Comparison of ENCODE assay signal across 11 cellular contexts in the genomic region with DNA sequence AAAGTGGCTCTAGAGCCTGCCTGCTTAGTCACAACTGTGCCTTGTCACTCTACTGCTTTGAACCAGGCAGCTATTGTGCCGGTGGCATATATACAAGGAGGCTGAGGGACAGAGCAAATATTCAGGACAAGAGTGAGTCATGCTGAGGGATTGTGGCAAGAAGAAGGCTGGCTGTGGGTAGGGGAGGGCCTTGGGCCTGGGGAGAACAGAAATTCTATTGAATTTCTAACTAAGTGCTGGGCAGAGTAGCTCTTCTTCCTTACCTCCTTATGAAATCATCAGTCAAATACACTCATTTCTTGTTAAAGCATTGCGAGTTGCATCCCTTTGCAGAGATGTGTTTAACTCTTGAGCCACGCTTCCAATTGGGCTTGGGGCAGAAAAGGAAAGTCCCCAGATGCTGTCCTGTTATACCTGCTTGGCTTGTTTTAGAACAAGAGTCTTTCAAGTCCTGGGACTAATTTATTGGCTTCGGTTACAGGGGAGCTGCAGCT. TPM values are rescaled to one million over a fixed set of nuclear protein-coding genes. Genes with fewer than 3 reads are reported as not detected.
DNase-seq lines count a peak whose midpoint lies in the region; ATAC-seq, FAIRE-seq and TF ChIP-seq lines count a peak whose summit lies in the region.
"Had no signal": no experiment of that assay in that cellular context is flagged by ENCODE, and none has a peak within 500 bp of the region (broad histone marks: within the 10 kb centered on the region; RNA-seq: fewer than 3 reads in every experiment).

No MANE protein-coding gene starts in this region.

- H3K27ac Mint-ChIP-seq in progenitor cell of endocrine pancreas, result peak overlapping the region; percentile 38

- peak; percentile 98 for ATAC-seq in HCT116
- no peak for ATAC-seq in HG03045 (IDR thresholded peaks at IDR 0.05; ENCODE audit: unreplicated experiment)

- H3K27ac ChIP-seq in HCT116 (ENCODE audit: low read depth, low read length), result peak overlapping the region; percentile 46
- H3K27ac ChIP-seq in esophagus (ENCODE audit: low read depth in 2 of 2, low read length in 1 of 2), result peak overlapping the region; percentile 50 to 60
- H3K27ac ChIP-seq: dorsolateral prefrontal cortex had no signal

- TF ChIP-seq CTCF in HCT116 (IDR thresholded peaks at IDR 0.05 in 2 of 3, conservative IDR thresholded peaks at IDR 0.05 in 1 of 3; ENCODE audit: borderline replicate concordance in 1 of 3, insufficient read depth in 1 of 3, low read depth in 2 of 3, low read length in 2 of 3), result no peak
- TF ChIP-seq CTCF in progenitor cell of endocrine pancreas (IDR thresholded peaks at IDR 0.05; ENCODE audit: unreplicated experiment), result no peak

- no peaks in the 10 kb centered on the region for H3K9me2 ChIP-seq in HCT116 (ENCODE audit: insufficient read depth)

- H3K36me3 ChIP-seq in HCT116 (ENCODE audit: control insufficient read depth in 1 of 2, insufficient read depth in 2 of 2, low read length in 2 of 2) (no peaks in the 10 kb centered on the region), esophagus (ENCODE audit: control insufficient read depth in 2 of 2, insufficient read depth in 2 of 2, low read length in 1 of 2) (no peaks in the 10 kb centered on the region)

- RAD21 ChIA-PET in HCT116 (lab: Charles Lee; ENCODE audit: low non-redundant PET in 1 of 2, low total read pairs in 2 of 2, uncharacterized antibody in 2 of 2, unreplicated experiment in 2 of 2), result interaction anchor here in 1 of 2 experiments (1.0 kb wide), 1 partner anchor 10 kb away, joined by 4 read pairs; no protein-coding TSS in a partner anchor

- H3K27me3 ChIP-seq in HCT116 (ENCODE audit: insufficient read depth, low read length) (no peaks in the 10 kb centered on the region), esophagus (ENCODE audit: control insufficient read depth in 1 of 2, insufficient read depth in 2 of 2, low read length in 2 of 2) (no peaks in the 10 kb centered on the region)

- H3K9me3 Mint-ChIP-seq in progenitor cell of endocrine pancreas (ENCODE audit: low read depth), result no peaks in the 10 kb centered on the region

- H3K4me2 ChIP-seq in HCT116 (ENCODE audit: low read length), result peak overlapping the region; percentile 50

- TF ChIP-seq POLR2A in HCT116 (IDR thresholded peaks at IDR 0.05; ENCODE audit: borderline replicate concordance, extremely low read depth, insufficient read depth, insufficient read length), result no peak

- H3K4me3 ChIP-seq in HCT116 (replicated peaks in 1 of 2; ENCODE audit: low read depth in 1 of 2, low read length in 2 of 2), result peak overlapping the region in 1 of 2 experiments; percentile 16; a peak in 1 of 4 replicates
- H3K4me3 ChIP-seq in esophagus (ENCODE audit: low read depth in 1 of 2, low read length in 2 of 2), result no peak overlapping the region
- H3K4me3 ChIP-seq: dorsolateral prefrontal cortex had no signal

- H3K4me3 Mint-ChIP-seq in progenitor cell of endocrine pancreas (ENCODE audit: low read depth), result no peak overlapping the region

- H3K9ac ChIP-seq in HCT116 (ENCODE audit: low read length), result no peak overlapping the region

- H3K27me3 Mint-ChIP-seq in progenitor cell of endocrine pancreas, result no peaks in the 10 kb centered on the region

- no peak for FAIRE-seq in RCC 7860 (lab: Jason Lieb, UNC)

- POLR2A ChIA-PET in HCT116 (lab: Charles Lee), result interaction anchor here (1.0 to 2.3 kb wide), 2 partner anchors 10 to 12 kb away, joined by 3 to 5 read pairs; no protein-coding TSS in a partner anchor

- no peaks in the 10 kb centered on the region for H4K20me1 ChIP-seq in HCT116 (ENCODE audit: insufficient read depth)

- intact Hi-C loops in HCT116 (cut with micrococcal nuclease), result no loop called here

- H3K9me3 ChIP-seq in HCT116 (ENCODE audit: control insufficient read depth in 1 of 2, insufficient read depth in 1 of 2, low read depth in 1 of 2, low read length in 2 of 2) (no peaks in the 10 kb centered on the region), esophagus (ENCODE audit: control insufficient read depth in 2 of 2, insufficient read depth in 1 of 2, low read depth in 1 of 2, low read length in 1 of 2) (no peaks in the 10 kb centered on the region)

- WGBS in esophagus, 2 donors, result 41 to 42% methylated on average over 4 of the region's 4 CpGs

- H3K4me1 ChIP-seq in HCT116 (ENCODE audit: control insufficient read depth in 1 of 2, insufficient read depth in 2 of 2, low read length in 2 of 2), result peaks cover 29 to 34% of the 10 kb centered on the region in 2 experiments
- peaks cover 0 to 4% of the 10 kb centered on the region in 2 donors for H3K4me1 ChIP-seq in esophagus (ENCODE audit: control insufficient read depth in 2 of 2, insufficient read depth in 2 of 2, low read length in 1 of 2)

- CTCF ChIA-PET in HCT116 (lab: Charles Lee), result no interaction called here

- H2AFZ ChIP-seq in HCT116 (ENCODE audit: low read depth, low read length, poor library complexity, severe bottlenecking), result peak overlapping the region; percentile 15

- H3K79me2 ChIP-seq in HCT116 (ENCODE audit: insufficient read depth, low read length), result no peaks in the 10 kb centered on the region

- DNase-seq in HCT116 (ENCODE audit: low read depth, low spot score), result peak; percentile 87
- peak; percentile 59 for DNase-seq in RCC 7860 (ENCODE audit: low spot score)
- no peak for DNase-seq in progenitor cell of endocrine pancreas (ENCODE audit: low spot score, unreplicated experiment)
- no peak for DNase-seq in AML-193 (lab: John Stamatoyannopoulos, UW)
- no peak for DNase-seq in CD1c-positive myeloid dendritic cell (ENCODE audit: extremely low spot score)
- no peak for DNase-seq in stimulated activated naive CD4-positive, alpha-beta T cell (lab: John Stamatoyannopoulos, UW)
- DNase-seq: dorsolateral prefrontal cortex, Karpas-422, NCI-H748 treated with DMSO at 0.1 percent for 48 hours had no signal

- no peaks in the 10 kb centered on the region for H3K36me3 Mint-ChIP-seq in progenitor cell of endocrine pancreas (ENCODE audit: insufficient read depth)

- BruUV-seq in HCT116 (replicated peaks; lab: Mats Ljungman, UMichigan), result no TSS peak

- no peak for TF ChIP-seq RAD21 in HCT116 (IDR thresholded peaks at IDR 0.05; ENCODE audit: low read depth)

- peaks cover 11% of the 10 kb centered on the region for H3K4me1 Mint-ChIP-seq in progenitor cell of endocrine pancreas (ENCODE audit: low read depth)

TF ChIP-seq in HCT116, 20 proteins besides CTCF, POLR2A, EP300 and RAD21 (continues in another document):
- TF ChIP-seq FOSL1 (IDR thresholded peaks at IDR 0.05; ENCODE audit: low read depth) (peak; percentile 84), CEBPB (IDR thresholded peaks at IDR 0.05; ENCODE audit: low read depth) (peak; percentile 67), SIN3A (IDR thresholded peaks at IDR 0.05; ENCODE audit: low read depth) (no peak), POLR2AphosphoS5 (IDR thresholded peaks at IDR 0.05; ENCODE audit: low read depth, low read length) (0 out of 2 replicates have a peak, but pooled peaks have one; percentile 14), EGR1 (IDR thresholded peaks at IDR 0.05; ENCODE audit: low read depth) (no peak), SP1 (IDR thresholded peaks at IDR 0.05; ENCODE audit: low read depth) (peak; percentile 86), SRF (IDR thresholded peaks at IDR 0.05; ENCODE audit: low read depth) (peak; percentile 63; the same call in 1 of the 2 replicates)
- TF ChIP-seq, protein P1, sequence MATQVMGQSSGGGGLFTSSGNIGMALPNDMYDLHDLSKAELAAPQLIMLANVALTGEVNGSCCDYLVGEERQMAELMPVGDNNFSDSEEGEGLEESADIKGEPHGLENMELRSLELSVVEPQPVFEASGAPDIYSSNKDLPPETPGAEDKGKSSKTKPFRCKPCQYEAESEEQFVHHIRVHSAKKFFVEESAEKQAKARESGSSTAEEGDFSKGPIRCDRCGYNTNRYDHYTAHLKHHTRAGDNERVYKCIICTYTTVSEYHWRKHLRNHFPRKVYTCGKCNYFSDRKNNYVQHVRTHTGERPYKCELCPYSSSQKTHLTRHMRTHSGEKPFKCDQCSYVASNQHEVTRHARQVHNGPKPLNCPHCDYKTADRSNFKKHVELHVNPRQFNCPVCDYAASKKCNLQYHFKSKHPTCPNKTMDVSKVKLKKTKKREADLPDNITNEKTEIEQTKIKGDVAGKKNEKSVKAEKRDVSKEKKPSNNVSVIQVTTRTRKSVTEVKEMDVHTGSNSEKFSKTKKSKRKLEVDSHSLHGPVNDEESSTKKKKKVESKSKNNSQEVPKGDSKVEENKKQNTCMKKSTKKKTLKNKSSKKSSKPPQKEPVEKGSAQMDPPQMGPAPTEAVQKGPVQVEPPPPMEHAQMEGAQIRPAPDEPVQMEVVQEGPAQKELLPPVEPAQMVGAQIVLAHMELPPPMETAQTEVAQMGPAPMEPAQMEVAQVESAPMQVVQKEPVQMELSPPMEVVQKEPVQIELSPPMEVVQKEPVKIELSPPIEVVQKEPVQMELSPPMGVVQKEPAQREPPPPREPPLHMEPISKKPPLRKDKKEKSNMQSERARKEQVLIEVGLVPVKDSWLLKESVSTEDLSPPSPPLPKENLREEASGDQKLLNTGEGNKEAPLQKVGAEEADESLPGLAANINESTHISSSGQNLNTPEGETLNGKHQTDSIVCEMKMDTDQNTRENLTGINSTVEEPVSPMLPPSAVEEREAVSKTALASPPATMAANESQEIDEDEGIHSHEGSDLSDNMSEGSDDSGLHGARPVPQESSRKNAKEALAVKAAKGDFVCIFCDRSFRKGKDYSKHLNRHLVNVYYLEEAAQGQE (IDR thresholded peaks at IDR 0.05; ENCODE audit: low read depth), result no peak
- TF ChIP-seq, protein P2, sequence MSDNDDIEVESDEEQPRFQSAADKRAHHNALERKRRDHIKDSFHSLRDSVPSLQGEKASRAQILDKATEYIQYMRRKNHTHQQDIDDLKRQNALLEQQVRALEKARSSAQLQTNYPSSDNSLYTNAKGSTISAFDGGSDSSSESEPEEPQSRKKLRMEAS (IDR thresholded peaks at IDR 0.05), result peak; percentile 37; the same call in 1 of the 2 replicates
- TF ChIP-seq, protein P3, sequence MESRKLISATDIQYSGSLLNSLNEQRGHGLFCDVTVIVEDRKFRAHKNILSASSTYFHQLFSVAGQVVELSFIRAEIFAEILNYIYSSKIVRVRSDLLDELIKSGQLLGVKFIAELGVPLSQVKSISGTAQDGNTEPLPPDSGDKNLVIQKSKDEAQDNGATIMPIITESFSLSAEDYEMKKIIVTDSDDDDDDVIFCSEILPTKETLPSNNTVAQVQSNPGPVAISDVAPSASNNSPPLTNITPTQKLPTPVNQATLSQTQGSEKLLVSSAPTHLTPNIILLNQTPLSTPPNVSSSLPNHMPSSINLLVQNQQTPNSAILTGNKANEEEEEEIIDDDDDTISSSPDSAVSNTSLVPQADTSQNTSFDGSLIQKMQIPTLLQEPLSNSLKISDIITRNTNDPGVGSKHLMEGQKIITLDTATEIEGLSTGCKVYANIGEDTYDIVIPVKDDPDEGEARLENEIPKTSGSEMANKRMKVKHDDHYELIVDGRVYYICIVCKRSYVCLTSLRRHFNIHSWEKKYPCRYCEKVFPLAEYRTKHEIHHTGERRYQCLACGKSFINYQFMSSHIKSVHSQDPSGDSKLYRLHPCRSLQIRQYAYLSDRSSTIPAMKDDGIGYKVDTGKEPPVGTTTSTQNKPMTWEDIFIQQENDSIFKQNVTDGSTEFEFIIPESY (IDR thresholded peaks at IDR 0.05; ENCODE audit: extremely low read depth, insufficient replicate concordance, low read length), result no peak

RNA-seq across cellular contexts. Expression of a gene that starts 59.7 kb away (rescaled TPM):
- total RNA-seq in HCT116 (2021; ENCODE audit: unreplicated experiment), result 71.5 TPM
- 18.5 and 39.9 TPM in 2 replicates for polyA plus RNA-seq in HCT116 (2012)
- 10 to 100 TPM; 43.8 to 48.3 TPM for polyA plus RNA-seq in esophagus
- total RNA-seq in progenitor cell of endocrine pancreas, result 26.8 and 29.6 TPM in 2 replicates

Comparison
In these comparisons a context has a peak if more than half of its experiments do, and no peak if none do; other contexts are left out.
1. DNase-seq: peak in HCT116 (single experiment) and RCC 7860 (single experiment); none in progenitor cell of endocrine pancreas (single experiment), AML-193 (0 of 2), CD1c-positive myeloid dendritic cell (single experiment) and stimulated activated naive CD4-positive, alpha-beta T cell (0 of 6).